1 cellular context compared by ENCODE assay signal in the genomic region with DNA sequence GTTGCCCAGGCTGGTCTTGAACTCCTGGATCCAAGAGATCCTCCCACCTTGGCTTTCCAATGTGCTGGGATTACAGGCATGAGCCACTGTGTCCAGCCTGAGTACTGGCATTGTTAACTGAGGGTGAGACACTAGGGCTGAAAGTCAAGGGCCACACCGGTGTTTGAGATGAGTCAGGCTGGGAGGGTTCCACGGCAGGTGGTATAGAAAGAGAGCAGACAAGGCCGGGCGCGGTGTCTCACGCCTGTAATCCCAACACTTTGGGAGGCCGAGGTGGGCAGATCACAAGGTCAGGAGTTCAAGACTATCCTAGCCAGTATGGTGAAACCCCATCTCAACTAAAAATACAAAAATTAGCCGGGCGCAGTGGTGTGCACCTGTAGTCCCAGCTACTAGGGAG. TPM values are rescaled to one million over a fixed set of nuclear protein-coding genes. Genes with fewer than 3 reads are reported as not detected.
"Had no signal": no experiment of that assay in that cellular context is flagged by ENCODE, and none has a peak within 500 bp of the region (broad histone marks: within the 10 kb centered on the region; RNA-seq: fewer than 3 reads in every experiment).

No MANE protein-coding gene starts in this region.

RNA-seq across cellular contexts. Expression of a gene that starts 8.1 kb away (rescaled TPM):
- polyA plus RNA-seq: neural cell had no signal

RNA-seq across cellular contexts. Expression of a gene that starts 14.9 kb away (rescaled TPM):
- polyA plus RNA-seq: neural cell had no signal
